In the genomic region with DNA sequence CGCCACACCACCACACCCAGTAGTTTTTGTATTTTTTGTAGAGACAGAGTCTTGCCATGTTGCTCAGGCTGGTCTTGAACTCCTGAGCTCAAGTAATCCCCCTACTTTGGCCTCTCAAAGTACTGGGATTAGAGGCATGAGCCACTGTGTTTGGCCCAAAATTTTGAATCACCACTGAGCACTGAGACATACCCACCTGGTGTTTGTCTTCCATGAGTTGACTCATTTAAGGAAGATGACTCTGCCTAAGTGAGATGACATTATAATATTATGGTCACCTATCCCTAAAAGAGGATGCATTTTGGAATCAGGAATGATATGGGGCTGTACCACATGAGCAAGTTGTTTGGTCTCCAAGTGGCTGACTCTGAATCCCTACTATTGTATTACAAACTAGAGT, we compare ENCODE assay signal across 35 cellular contexts. TPM values are rescaled to one million over a fixed set of nuclear protein-coding genes. Genes with fewer than 3 reads are reported as not detected.
"Had no signal": no experiment of that assay in that cellular context is flagged by ENCODE, and none has a peak within 500 bp of the region (broad histone marks: within the 10 kb centered on the region; RNA-seq: fewer than 3 reads in every experiment).

No MANE protein-coding gene starts in this region.

- H3K27ac ChIP-seq: ascending aorta, cardiac muscle cell, VCaP had no signal

- H3K27me3 ChIP-seq: ascending aorta, cardiac muscle cell had no signal

- H3K36me3 Mint-ChIP-seq: activated CD4-positive, alpha-beta memory T cell treated with anti-CD3 and anti-CD28 coated beads for 36 hours; activated naive CD4-positive, alpha-beta T cell treated with anti-CD3 and anti-CD28 coated beads, Interleukin-2, amount 10 ng/mL, durations not matched to agents 7 days and 5 days; activated naive CD4-positive, alpha-beta T cell treated with anti-CD3 and anti-CD28 coated beads, Interleukin-2, amount 50 U/mL, for 24 hours; activated naive CD8-positive, alpha-beta T cell; brain had no signal

- H3K9me3 ChIP-seq: ascending aorta had no signal

- ATAC-seq: activated CD8-positive, alpha-beta T cell treated with anti-CD3 and anti-CD28 coated beads for 36 hours; activated naive CD8-positive, alpha-beta T cell treated with anti-CD3 and anti-CD28 coated beads, Interleukin-2, amount 50 U/mL, for 24 hours; activated T-cell treated with anti-CD3 and anti-CD28 coated beads, Interleukin-2, amount 50 U/mL, for 4 hours; activated T-cell treated with anti-CD3 and anti-CD28 coated beads, Interleukin-2, amount 50 U/mL, for 72 hours had no signal

- H3K4me1 Mint-ChIP-seq: activated B cell treated with CpG ODN at 0.5 μM for 24 hours; activated CD4-positive, alpha-beta T cell treated with anti-CD3 and anti-CD28 coated beads, Interleukin-2, amount 10 ng/mL, durations not matched to agents 24 days and 14 days; activated naive CD4-positive, alpha-beta T cell treated with anti-CD3 and anti-CD28 coated beads, Interleukin-2, amount 10 ng/mL, durations not matched to agents 7 days and 5 days; activated naive CD4-positive, alpha-beta T cell treated with anti-CD3 and anti-CD28 coated beads, Interleukin-2, amount 50 U/mL, for 24 hours; activated naive CD8-positive, alpha-beta T cell treated with anti-CD3 and anti-CD28 coated beads, Interleukin-2, amount 10 ng/mL, durations not matched to agents 7 days and 5 days; activated naive CD8-positive, alpha-beta T cell treated with anti-CD3 and anti-CD28 coated beads, Interleukin-2, amount 50 U/mL, for 24 hours; brain; central memory CD8-positive, alpha-beta T cell had no signal

- H3K27ac Mint-ChIP-seq: activated B cell treated with CpG ODN at 0.5 μM for 24 hours; activated CD4-positive, alpha-beta memory T cell treated with anti-CD3 and anti-CD28 coated beads for 36 hours; activated CD4-positive, alpha-beta T cell treated with anti-CD3 and anti-CD28 coated beads, Interleukin-2, amount 10 ng/mL, durations not matched to agents 24 days and 14 days; activated CD8-positive, alpha-beta T cell treated with anti-CD3 and anti-CD28 coated beads for 36 hours; activated naive CD4-positive, alpha-beta T cell treated with anti-CD3 and anti-CD28 coated beads, Interleukin-2, amount 10 ng/mL, durations not matched to agents 7 days and 5 days; activated naive CD4-positive, alpha-beta T cell treated with anti-CD3 and anti-CD28 coated beads, Interleukin-2, amount 50 U/mL, for 24 hours; activated naive CD8-positive, alpha-beta T cell; activated naive CD8-positive, alpha-beta T cell treated with anti-CD3 and anti-CD28 coated beads, Interleukin-2, amount 10 ng/mL, durations not matched to agents 7 days and 5 days; activated naive CD8-positive, alpha-beta T cell treated with anti-CD3 and anti-CD28 coated beads, Interleukin-2, amount 50 U/mL, for 24 hours; activated T-cell treated with anti-CD3 and anti-CD28 coated beads, Interleukin-2, amount 50 U/mL, for 72 hours; activated T-helper 1 cell treated with anti-CD3 and anti-CD28 coated beads, Interleukin-12 subunit alpha, Interleukin-12 subunit beta, Interleukin-2, Interleukin-4 antibody, amounts not matched to agents 30 ng/mL and 10 ng/mL and 1 ng/mL, durations not matched to agents 14 hours and 24 hours and 36 hours; activated T-helper 2 cell treated with anti-CD3 and anti-CD28 coated beads, Interferon-gamma antibody, Interleukin-2, Interleukin-4, amounts not matched to agents 10 μg/mL and 5 μg/mL and 100 μg/mL, durations not matched to agents 14 hours and 24 hours and 36 hours; brain; T-helper 1 cell treated with Interleukin-12 subunit alpha and Interleukin-12 subunit beta and Interleukin-4 antibody, amounts not matched to agents 30 μg/mL and 1 μg/mL, for 36 hours; T-helper 2 cell treated with Interferon-gamma antibody and Interleukin-4, amounts not matched to agents 5 μg/mL and 100 μg/mL, for 36 hours had no signal

- H3K36me3 ChIP-seq: ascending aorta, cardiac muscle cell had no signal

- DNase-seq: activated B cell treated with CpG ODN at 0.5 μM for 24 hours; activated CD4-positive, alpha-beta memory T cell treated with anti-CD3 and anti-CD28 coated beads for 36 hours; activated CD4-positive, alpha-beta T cell treated with anti-CD3 and anti-CD28 coated beads for 4 hours; activated CD4-positive, alpha-beta T cell treated with anti-CD3 and anti-CD28 coated beads, Interleukin-2, amount 10 ng/mL, durations not matched to agents 24 days and 14 days; activated CD4-positive, alpha-beta T cell treated with anti-CD3 and anti-CD28 coated beads, Interleukin-2, amount 50 U/mL, for 1 hour; activated CD4-positive, alpha-beta T cell treated with anti-CD3 and anti-CD28 coated beads, Interleukin-2, amount 50 U/mL, for 4 hours; activated CD4-positive, CD25-positive, alpha-beta regulatory T cell treated with anti-CD3 and anti-CD28 coated beads, Interleukin-2, amount 50 U/mL, for 72 hours; activated CD8-positive, alpha-beta memory T cell treated with anti-CD3 and anti-CD28 coated beads, Interleukin-2, amount 50 U/mL, for 4 hours; activated CD8-positive, alpha-beta T cell treated with anti-CD3 and anti-CD28 coated beads for 36 hours; activated effector memory CD4-positive, alpha-beta T cell treated with Interleukin-2 at 50 U/mL for 16 hours; activated gamma-delta T cell; activated naive CD4-positive, alpha-beta T cell treated with anti-CD3 and anti-CD28 coated beads, Interleukin-2, amount 10 ng/mL, durations not matched to agents 7 days and 5 days; activated naive CD4-positive, alpha-beta T cell treated with Interleukin-2 at 50 U/mL for 16 hours; activated naive CD8-positive, alpha-beta T cell treated with anti-CD3 and anti-CD28 coated beads, Interleukin-2, amount 10 ng/mL, durations not matched to agents 7 days and 5 days; activated naive CD8-positive, alpha-beta T cell treated with anti-CD3 and anti-CD28 coated beads, Interleukin-2, amount 50 U/mL, for 24 hours; activated T-cell treated with anti-CD3 and anti-CD28 coated beads for 4 hours; activated T-cell treated with anti-CD3 and anti-CD28 coated beads, Interleukin-2, amount 50 U/mL, for 1 hour; activated T-cell treated with anti-CD3 and anti-CD28 coated beads, Interleukin-2, amount 50 U/mL, for 4 hours; activated T-cell treated with anti-CD3 and anti-CD28 coated beads, Interleukin-2, amount 50 U/mL, for 72 hours; amygdala; anterior cingulate cortex; caudate nucleus; cerebellar nuclear complex; T-helper 9 cell had no signal

- H3K4me3 ChIP-seq: ascending aorta, cardiac muscle cell had no signal

- H3K4me3 Mint-ChIP-seq: activated B cell treated with CpG ODN at 0.5 μM for 24 hours; activated CD4-positive, alpha-beta memory T cell treated with anti-CD3 and anti-CD28 coated beads for 36 hours; activated CD4-positive, alpha-beta T cell treated with anti-CD3 and anti-CD28 coated beads, Interleukin-2, amount 10 ng/mL, durations not matched to agents 24 days and 14 days; activated CD8-positive, alpha-beta T cell treated with anti-CD3 and anti-CD28 coated beads for 36 hours; activated naive CD4-positive, alpha-beta T cell treated with anti-CD3 and anti-CD28 coated beads, Interleukin-2, amount 10 ng/mL, durations not matched to agents 7 days and 5 days; activated naive CD4-positive, alpha-beta T cell treated with anti-CD3 and anti-CD28 coated beads, Interleukin-2, amount 50 U/mL, for 24 hours; activated naive CD8-positive, alpha-beta T cell; activated naive CD8-positive, alpha-beta T cell treated with anti-CD3 and anti-CD28 coated beads, Interleukin-2, amount 10 ng/mL, durations not matched to agents 7 days and 5 days; activated naive CD8-positive, alpha-beta T cell treated with anti-CD3 and anti-CD28 coated beads, Interleukin-2, amount 50 U/mL, for 24 hours; activated T-cell treated with anti-CD3 and anti-CD28 coated beads, Interleukin-2, amount 50 U/mL, for 4 hours; activated T-cell treated with anti-CD3 and anti-CD28 coated beads, Interleukin-2, amount 50 U/mL, for 72 hours; activated T-helper 1 cell treated with anti-CD3 and anti-CD28 coated beads, Interleukin-12 subunit alpha, Interleukin-12 subunit beta, Interleukin-2, Interleukin-4 antibody, amounts not matched to agents 30 ng/mL and 10 ng/mL and 1 ng/mL, durations not matched to agents 14 hours and 24 hours and 36 hours; brain; central memory CD8-positive, alpha-beta T cell; T-helper 1 cell treated with Interleukin-12 subunit alpha and Interleukin-12 subunit beta and Interleukin-4 antibody, amounts not matched to agents 30 μg/mL and 1 μg/mL, for 36 hours; T-helper 2 cell treated with Interferon-gamma antibody and Interleukin-4, amounts not matched to agents 5 μg/mL and 100 μg/mL, for 36 hours had no signal

- H3K4me1 ChIP-seq: ascending aorta had no signal

- H3K27me3 Mint-ChIP-seq: activated B cell treated with CpG ODN at 0.5 μM for 24 hours; activated CD4-positive, alpha-beta memory T cell treated with anti-CD3 and anti-CD28 coated beads for 36 hours; activated CD4-positive, alpha-beta T cell treated with anti-CD3 and anti-CD28 coated beads, Interleukin-2, amount 10 ng/mL, durations not matched to agents 24 days and 14 days; activated naive CD4-positive, alpha-beta T cell treated with anti-CD3 and anti-CD28 coated beads, Interleukin-2, amount 10 ng/mL, durations not matched to agents 7 days and 5 days; activated naive CD8-positive, alpha-beta T cell; activated naive CD8-positive, alpha-beta T cell treated with anti-CD3 and anti-CD28 coated beads, Interleukin-2, amount 50 U/mL, for 24 hours; brain; central memory CD8-positive, alpha-beta T cell had no signal

- H3K9me3 Mint-ChIP-seq: activated B cell treated with CpG ODN at 0.5 μM for 24 hours; activated CD4-positive, alpha-beta memory T cell treated with anti-CD3 and anti-CD28 coated beads for 36 hours; activated CD4-positive, alpha-beta T cell treated with anti-CD3 and anti-CD28 coated beads, Interleukin-2, amount 10 ng/mL, durations not matched to agents 24 days and 14 days; activated CD8-positive, alpha-beta T cell treated with anti-CD3 and anti-CD28 coated beads for 36 hours; activated naive CD4-positive, alpha-beta T cell treated with anti-CD3 and anti-CD28 coated beads, Interleukin-2, amount 10 ng/mL, durations not matched to agents 7 days and 5 days; activated naive CD4-positive, alpha-beta T cell treated with anti-CD3 and anti-CD28 coated beads, Interleukin-2, amount 50 U/mL, for 24 hours; activated naive CD8-positive, alpha-beta T cell treated with anti-CD3 and anti-CD28 coated beads, Interleukin-2, amount 10 ng/mL, durations not matched to agents 7 days and 5 days; activated naive CD8-positive, alpha-beta T cell treated with anti-CD3 and anti-CD28 coated beads, Interleukin-2, amount 50 U/mL, for 24 hours; activated T-cell treated with anti-CD3 and anti-CD28 coated beads, Interleukin-2, amount 50 U/mL, for 4 hours; activated T-helper 1 cell treated with anti-CD3 and anti-CD28 coated beads, Interleukin-12 subunit alpha, Interleukin-12 subunit beta, Interleukin-2, Interleukin-4 antibody, amounts not matched to agents 30 ng/mL and 10 ng/mL and 1 ng/mL, durations not matched to agents 14 hours and 24 hours and 36 hours; activated T-helper 2 cell treated with anti-CD3 and anti-CD28 coated beads, Interferon-gamma antibody, Interleukin-2, Interleukin-4, amounts not matched to agents 10 μg/mL and 5 μg/mL and 100 μg/mL, durations not matched to agents 14 hours and 24 hours and 36 hours; central memory CD8-positive, alpha-beta T cell; T-helper 1 cell treated with Interleukin-12 subunit alpha and Interleukin-12 subunit beta and Interleukin-4 antibody, amounts not matched to agents 30 μg/mL and 1 μg/mL, for 36 hours; T-helper 2 cell treated with Interferon-gamma antibody and Interleukin-4, amounts not matched to agents 5 μg/mL and 100 μg/mL, for 36 hours had no signal

RNA-seq across cellular contexts. Expression of a gene that starts 54.6 kb away (rescaled TPM):
- total RNA-seq: activated B cell treated with CpG ODN at 0.5 μM for 24 hours had no signal
